16 cellular contexts compared by ENCODE assay signal in genomic region chr3:128933213-128933921, GRCh38.
"Had no signal": no experiment of that assay in that cellular context is flagged by ENCODE, and none has a peak within 500 bp of the region (broad histone marks: within the 10 kb centered on the region; RNA-seq: fewer than 3 reads in every experiment).

No MANE protein-coding gene starts in this region.

- H3K36me3 ChIP-seq: colonic mucosa, esophagus squamous epithelium, sigmoid colon, spleen, tibial artery had no signal

- H3K4me3 ChIP-seq: colonic mucosa, esophagus squamous epithelium, hepatocyte, sigmoid colon, SK-N-MC, spleen, tibial artery had no signal

- DNase-seq: activated CD4-positive, alpha-beta T cell treated with anti-CD3 and anti-CD28 coated beads for 1 hour; activated CD4-positive, alpha-beta T cell treated with anti-CD3 and anti-CD28 coated beads, Interleukin-2, amount 50 U/mL, for 4 hours; activated gamma-delta T cell treated with Interleukin-2 at 50 U/mL for 16 hours; activated naive CD8-positive, alpha-beta T cell treated with anti-CD3 and anti-CD28 coated beads, Interleukin-2, amount 10 ng/mL, durations not matched to agents 7 days and 5 days; activated T-cell treated with anti-CD3 and anti-CD28 coated beads, Interleukin-2, amount 50 U/mL, for 72 hours; central memory CD4-positive, alpha-beta T cell; colonic mucosa; esophagus squamous epithelium; kidney; left ventricle myocardium superior; mesenchymal stem cell; sigmoid colon; spleen; tibial artery had no signal

- H3K4me2 ChIP-seq: hepatocyte had no signal

- H3K27ac ChIP-seq: colonic mucosa, hepatocyte, sigmoid colon, SK-N-MC, spleen, tibial artery had no signal

- H3K9me3 ChIP-seq: colonic mucosa, esophagus squamous epithelium had no signal

- H2AFZ ChIP-seq: hepatocyte had no signal

- FAIRE-seq: kidney had no signal

- H3K4me1 ChIP-seq: colonic mucosa, sigmoid colon, spleen, tibial artery had no signal

- ATAC-seq: left ventricle myocardium superior had no signal

- H3K79me2 ChIP-seq: hepatocyte had no signal

- H3K27me3 ChIP-seq: colonic mucosa, esophagus squamous epithelium, hepatocyte had no signal
